Comparison of ENCODE assay signal across 1 cellular context in the genomic region with DNA sequence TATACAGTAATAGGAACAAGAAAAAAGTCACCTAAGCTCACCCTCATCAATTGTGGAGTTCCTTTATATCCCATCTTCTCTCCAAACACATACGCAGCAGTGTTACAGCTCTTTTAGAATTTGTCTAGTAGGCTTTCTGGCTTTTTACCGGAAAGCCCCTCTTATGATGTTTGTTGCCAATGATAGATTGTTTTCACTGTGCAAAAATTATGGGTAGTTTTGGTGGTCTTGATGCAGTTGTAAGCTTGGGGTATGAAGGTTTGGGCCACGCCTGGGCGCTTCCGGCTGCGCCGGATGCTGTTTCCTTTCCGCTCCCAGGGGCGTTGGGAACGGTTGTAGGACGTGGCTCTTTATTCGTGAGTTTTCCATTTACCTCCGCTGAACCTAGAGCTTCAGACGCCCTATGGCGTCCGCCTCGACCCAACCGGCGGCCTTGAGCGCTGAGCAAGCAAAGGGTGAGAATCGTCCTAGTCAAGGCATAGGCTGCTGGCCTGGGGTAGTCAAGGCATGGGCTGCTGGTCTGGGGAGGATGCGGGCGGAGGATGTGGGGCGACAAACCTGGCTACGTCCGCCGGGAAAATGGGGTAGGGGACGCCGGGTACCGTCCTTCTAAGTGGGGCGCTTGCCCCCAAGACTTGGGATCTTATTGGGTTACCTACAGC.
TF ChIP-seq lines count a peak whose summit lies in the region.

TSS of gene C12orf57 (plus strand) at position 304 of the 662 bp plus-strand sequence. CDS start at position 404, 100 bp downstream.
TSS of gene RNU7-1 (plus strand) at position 98 of the 662 bp plus-strand sequence.

TF ChIP-seq in HepG2, 621 proteins besides CTCF, POLR2A, EP300 and RAD21 (continued from another document and continues in another):
- TF ChIP-seq, protein P1, sequence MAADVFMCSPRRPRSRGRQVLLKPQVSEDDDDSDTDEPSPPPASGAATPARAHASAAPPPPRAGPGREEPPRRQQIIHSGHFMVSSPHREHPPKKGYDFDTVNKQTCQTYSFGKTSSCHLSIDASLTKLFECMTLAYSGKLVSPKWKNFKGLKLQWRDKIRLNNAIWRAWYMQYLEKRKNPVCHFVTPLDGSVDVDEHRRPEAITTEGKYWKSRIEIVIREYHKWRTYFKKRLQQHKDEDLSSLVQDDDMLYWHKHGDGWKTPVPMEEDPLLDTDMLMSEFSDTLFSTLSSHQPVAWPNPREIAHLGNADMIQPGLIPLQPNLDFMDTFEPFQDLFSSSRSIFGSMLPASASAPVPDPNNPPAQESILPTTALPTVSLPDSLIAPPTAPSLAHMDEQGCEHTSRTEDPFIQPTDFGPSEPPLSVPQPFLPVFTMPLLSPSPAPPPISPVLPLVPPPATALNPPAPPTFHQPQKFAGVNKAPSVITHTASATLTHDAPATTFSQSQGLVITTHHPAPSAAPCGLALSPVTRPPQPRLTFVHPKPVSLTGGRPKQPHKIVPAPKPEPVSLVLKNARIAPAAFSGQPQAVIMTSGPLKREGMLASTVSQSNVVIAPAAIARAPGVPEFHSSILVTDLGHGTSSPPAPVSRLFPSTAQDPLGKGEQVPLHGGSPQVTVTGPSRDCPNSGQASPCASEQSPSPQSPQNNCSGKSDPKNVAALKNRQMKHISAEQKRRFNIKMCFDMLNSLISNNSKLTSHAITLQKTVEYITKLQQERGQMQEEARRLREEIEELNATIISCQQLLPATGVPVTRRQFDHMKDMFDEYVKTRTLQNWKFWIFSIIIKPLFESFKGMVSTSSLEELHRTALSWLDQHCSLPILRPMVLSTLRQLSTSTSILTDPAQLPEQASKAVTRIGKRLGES (CRISPR knock-in tag; IDR thresholded peaks at IDR 0.05; ENCODE audit: borderline replicate concordance): no peak
- TF ChIP-seq ZNF788 (CRISPR knock-in tag; IDR thresholded peaks at IDR 0.05; ENCODE audit: borderline replicate concordance) (peak; percentile 16; the same call in 1 of the 2 replicates), ZNF629 (CRISPR knock-in tag; conservative IDR thresholded peaks at IDR 0.05) (0 out of 2 replicates have a peak, but pooled peaks have one; percentile 42), ZNF703 (CRISPR knock-in tag; IDR thresholded peaks at IDR 0.05; ENCODE audit: borderline replicate concordance) (peak; percentile 83), ZNF468 (CRISPR knock-in tag; IDR thresholded peaks at IDR 0.05) (no peak), HMGXB3 (CRISPR knock-in tag; IDR thresholded peaks at IDR 0.05; ENCODE audit: borderline replicate concordance) (peak; percentile 87; the same call in 1 of the 2 replicates), ARNTL (CRISPR knock-in tag; IDR thresholded peaks at IDR 0.05) (peak; percentile 65), NONO (IDR thresholded peaks at IDR 0.05) (peak; percentile 60; the same call in 1 of the 2 replicates), NONO (CRISPR knock-in tag; conservative IDR thresholded peaks at IDR 0.05) (peak; percentile 98), CCAR2 (optimal IDR thresholded peaks at IDR 0.05; ENCODE audit: low read depth, low read length) (no peak), MAFG (CRISPR knock-in tag; IDR thresholded peaks at IDR 0.05) (no peak), ZNF891 (CRISPR knock-in tag; IDR thresholded peaks at IDR 0.05) (peak; percentile 34; the same call in 1 of the 2 replicates), SRSF1 (optimal IDR thresholded peaks at IDR 0.05; ENCODE audit: low read depth, low read length) (no peak), GLI4 (CRISPR knock-in tag; IDR thresholded peaks at IDR 0.05; ENCODE audit: borderline replicate concordance) (no peak), NFIC (IDR thresholded peaks at IDR 0.05; ENCODE audit: low read length) (peak; percentile 95), SAFB2 (CRISPR knock-in tag; IDR thresholded peaks at IDR 0.05; ENCODE audit: borderline replicate concordance, low read depth) (peak; percentile 67; the same call in 1 of the 2 replicates), ZKSCAN5 (CRISPR knock-in tag; IDR thresholded peaks at IDR 0.05) (no peak), FOSL1 (CRISPR knock-in tag; IDR thresholded peaks at IDR 0.05; ENCODE audit: borderline replicate concordance) (0 out of 2 replicates have a peak, but pooled peaks have one; percentile 9), ZNF552 (CRISPR knock-in tag; IDR thresholded peaks at IDR 0.05; ENCODE audit: borderline replicate concordance) (peak; percentile 25; the same call in 1 of the 2 replicates), MATR3 (CRISPR knock-in tag; IDR thresholded peaks at IDR 0.05) (no peak), FOXO4 (CRISPR knock-in tag; conservative IDR thresholded peaks at IDR 0.05) (peak; percentile 93; the same call in 1 of the 2 replicates), ZBTB8A (CRISPR knock-in tag; IDR thresholded peaks at IDR 0.05; ENCODE audit: borderline replicate concordance, low read depth) (0 out of 2 replicates have a peak, but pooled peaks have one; percentile 55), BCL6 (CRISPR knock-in tag; IDR thresholded peaks at IDR 0.05) (peak; percentile 77), STAT6 (CRISPR knock-in tag; IDR thresholded peaks at IDR 0.05; ENCODE audit: borderline replicate concordance) (peak; percentile 95; the same call in 1 of the 2 replicates), ZNF253 (CRISPR knock-in tag; IDR thresholded peaks at IDR 0.05; ENCODE audit: borderline replicate concordance) (no peak)
- TF ChIP-seq, protein P2, sequence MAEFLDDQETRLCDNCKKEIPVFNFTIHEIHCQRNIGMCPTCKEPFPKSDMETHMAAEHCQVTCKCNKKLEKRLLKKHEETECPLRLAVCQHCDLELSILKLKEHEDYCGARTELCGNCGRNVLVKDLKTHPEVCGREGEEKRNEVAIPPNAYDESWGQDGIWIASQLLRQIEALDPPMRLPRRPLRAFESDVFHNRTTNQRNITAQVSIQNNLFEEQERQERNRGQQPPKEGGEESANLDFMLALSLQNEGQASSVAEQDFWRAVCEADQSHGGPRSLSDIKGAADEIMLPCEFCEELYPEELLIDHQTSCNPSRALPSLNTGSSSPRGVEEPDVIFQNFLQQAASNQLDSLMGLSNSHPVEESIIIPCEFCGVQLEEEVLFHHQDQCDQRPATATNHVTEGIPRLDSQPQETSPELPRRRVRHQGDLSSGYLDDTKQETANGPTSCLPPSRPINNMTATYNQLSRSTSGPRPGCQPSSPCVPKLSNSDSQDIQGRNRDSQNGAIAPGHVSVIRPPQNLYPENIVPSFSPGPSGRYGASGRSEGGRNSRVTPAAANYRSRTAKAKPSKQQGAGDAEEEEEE (CRISPR knock-in tag; IDR thresholded peaks at IDR 0.05; ENCODE audit: borderline replicate concordance): no peak
- TF ChIP-seq, protein P3, sequence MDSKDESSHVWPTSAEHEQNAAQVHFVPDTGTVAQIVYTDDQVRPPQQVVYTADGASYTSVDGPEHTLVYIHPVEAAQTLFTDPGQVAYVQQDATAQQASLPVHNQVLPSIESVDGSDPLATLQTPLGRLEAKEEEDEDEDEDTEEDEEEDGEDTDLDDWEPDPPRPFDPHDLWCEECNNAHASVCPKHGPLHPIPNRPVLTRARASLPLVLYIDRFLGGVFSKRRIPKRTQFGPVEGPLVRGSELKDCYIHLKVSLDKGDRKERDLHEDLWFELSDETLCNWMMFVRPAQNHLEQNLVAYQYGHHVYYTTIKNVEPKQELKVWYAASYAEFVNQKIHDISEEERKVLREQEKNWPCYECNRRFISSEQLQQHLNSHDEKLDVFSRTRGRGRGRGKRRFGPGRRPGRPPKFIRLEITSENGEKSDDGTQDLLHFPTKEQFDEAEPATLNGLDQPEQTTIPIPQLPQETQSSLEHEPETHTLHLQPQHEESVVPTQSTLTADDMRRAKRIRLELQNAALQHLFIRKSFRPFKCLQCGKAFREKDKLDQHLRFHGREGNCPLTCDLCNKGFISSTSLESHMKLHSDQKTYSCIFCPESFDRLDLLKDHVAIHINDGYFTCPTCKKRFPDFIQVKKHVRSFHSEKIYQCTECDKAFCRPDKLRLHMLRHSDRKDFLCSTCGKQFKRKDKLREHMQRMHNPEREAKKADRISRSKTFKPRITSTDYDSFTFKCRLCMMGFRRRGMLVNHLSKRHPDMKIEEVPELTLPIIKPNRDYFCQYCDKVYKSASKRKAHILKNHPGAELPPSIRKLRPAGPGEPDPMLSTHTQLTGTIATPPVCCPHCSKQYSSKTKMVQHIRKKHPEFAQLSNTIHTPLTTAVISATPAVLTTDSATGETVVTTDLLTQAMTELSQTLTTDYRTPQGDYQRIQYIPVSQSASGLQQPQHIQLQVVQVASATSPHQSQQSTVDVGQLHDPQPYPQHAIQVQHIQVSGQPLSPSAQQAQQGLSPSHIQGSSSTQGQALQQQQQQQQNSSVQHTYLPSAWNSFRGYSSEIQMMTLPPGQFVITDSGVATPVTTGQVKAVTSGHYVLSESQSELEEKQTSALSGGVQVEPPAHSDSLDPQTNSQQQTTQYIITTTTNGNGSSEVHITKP (CRISPR knock-in tag; IDR thresholded peaks at IDR 0.05; ENCODE audit: low read depth): no peak
- TF ChIP-seq, protein P4, sequence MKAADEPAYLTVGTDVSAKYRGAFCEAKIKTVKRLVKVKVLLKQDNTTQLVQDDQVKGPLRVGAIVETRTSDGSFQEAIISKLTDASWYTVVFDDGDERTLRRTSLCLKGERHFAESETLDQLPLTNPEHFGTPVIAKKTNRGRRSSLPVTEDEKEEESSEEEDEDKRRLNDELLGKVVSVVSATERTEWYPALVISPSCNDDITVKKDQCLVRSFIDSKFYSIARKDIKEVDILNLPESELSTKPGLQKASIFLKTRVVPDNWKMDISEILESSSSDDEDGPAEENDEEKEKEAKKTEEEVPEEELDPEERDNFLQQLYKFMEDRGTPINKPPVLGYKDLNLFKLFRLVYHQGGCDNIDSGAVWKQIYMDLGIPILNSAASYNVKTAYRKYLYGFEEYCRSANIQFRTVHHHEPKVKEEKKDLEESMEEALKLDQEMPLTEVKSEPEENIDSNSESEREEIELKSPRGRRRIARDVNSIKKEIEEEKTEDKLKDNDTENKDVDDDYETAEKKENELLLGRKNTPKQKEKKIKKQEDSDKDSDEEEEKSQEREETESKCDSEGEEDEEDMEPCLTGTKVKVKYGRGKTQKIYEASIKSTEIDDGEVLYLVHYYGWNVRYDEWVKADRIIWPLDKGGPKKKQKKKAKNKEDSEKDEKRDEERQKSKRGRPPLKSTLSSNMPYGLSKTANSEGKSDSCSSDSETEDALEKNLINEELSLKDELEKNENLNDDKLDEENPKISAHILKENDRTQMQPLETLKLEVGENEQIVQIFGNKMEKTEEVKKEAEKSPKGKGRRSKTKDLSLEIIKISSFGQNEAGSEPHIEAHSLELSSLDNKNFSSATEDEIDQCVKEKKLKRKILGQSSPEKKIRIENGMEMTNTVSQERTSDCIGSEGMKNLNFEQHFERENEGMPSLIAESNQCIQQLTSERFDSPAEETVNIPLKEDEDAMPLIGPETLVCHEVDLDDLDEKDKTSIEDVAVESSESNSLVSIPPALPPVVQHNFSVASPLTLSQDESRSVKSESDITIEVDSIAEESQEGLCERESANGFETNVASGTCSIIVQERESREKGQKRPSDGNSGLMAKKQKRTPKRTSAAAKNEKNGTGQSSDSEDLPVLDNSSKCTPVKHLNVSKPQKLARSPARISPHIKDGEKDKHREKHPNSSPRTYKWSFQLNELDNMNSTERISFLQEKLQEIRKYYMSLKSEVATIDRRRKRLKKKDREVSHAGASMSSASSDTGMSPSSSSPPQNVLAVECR (CRISPR knock-in tag; IDR thresholded peaks at IDR 0.05; ENCODE audit: borderline replicate concordance): peak; percentile 78
